ENCODE assay signal across 11 cellular contexts in the genomic region with DNA sequence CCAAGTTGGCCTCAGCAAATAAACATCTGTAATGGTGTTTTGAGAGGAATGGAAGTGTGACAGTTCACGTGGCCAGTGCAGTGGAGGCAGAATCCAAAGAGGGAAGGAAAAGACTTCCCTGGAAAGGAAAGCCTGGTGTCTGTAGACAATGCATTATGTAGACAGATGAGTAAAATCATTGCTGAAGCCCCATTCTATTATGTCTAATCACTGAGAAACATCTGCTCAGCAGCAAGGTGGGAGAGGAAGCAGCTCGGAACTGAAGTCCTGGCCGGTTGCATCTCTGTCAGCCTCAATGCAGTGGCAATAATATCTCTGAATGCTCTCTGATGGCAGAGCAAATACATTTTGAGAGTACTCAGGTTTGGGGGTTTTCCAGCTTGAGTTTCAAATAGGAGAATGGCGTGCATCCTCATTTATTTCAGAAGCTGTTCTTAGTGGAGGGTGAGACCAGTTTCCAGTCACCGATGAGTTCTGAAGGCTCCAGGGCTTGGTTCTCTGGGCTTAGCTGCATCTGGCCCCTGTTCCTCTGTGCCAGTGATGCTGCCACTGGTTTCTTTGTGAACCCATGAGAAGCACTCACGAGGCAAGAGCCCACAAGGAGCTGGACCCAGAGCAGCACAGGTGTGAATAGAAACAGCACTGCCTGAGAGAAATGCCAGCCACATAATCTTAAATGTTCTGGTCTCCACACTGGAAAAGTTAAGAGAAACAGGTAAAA.
A peak's percentile ranks its signal among the peaks of the same experiment; 100 is the strongest.
DNase-seq lines count a peak whose midpoint lies in the region; ATAC-seq and TF ChIP-seq lines count a peak whose summit lies in the region.
"Had no signal": no experiment of that assay in that cellular context is flagged by ENCODE, and none has a peak within 500 bp of the region (broad histone marks: within the 10 kb centered on the region; RNA-seq: fewer than 3 reads in every experiment).

No MANE protein-coding gene starts in this region.

- H3K4me3 Mint-ChIP-seq in activated CD8-positive, alpha-beta T cell treated with anti-CD3 and anti-CD28 coated beads, Interleukin-2, amount 10 ng/mL, durations not matched to agents 7 days and 5 days = no peak overlapping the region

- H3K9me3 Mint-ChIP-seq in activated CD8-positive, alpha-beta T cell treated with anti-CD3 and anti-CD28 coated beads, Interleukin-2, amount 10 ng/mL, durations not matched to agents 7 days and 5 days (ENCODE audit: insufficient read depth) = peaks cover 10% of the 10 kb centered on the region

- CTCF ChIA-PET in activated CD8-positive, alpha-beta T cell treated with anti-CD3 and anti-CD28 coated beads, Interleukin-2, amount 10 ng/mL, durations not matched to agents 7 days and 5 days (lab: Charles Lee) = interaction anchor here (0.9 to 6.1 kb wide), 5 partner anchors 9 to 126 kb away, joined by 3 to 47 read pairs (median 4); no protein-coding TSS in a partner anchor

- H3K4me1 Mint-ChIP-seq in activated CD8-positive, alpha-beta T cell treated with anti-CD3 and anti-CD28 coated beads, Interleukin-2, amount 10 ng/mL, durations not matched to agents 7 days and 5 days (ENCODE audit: low read depth) = peaks cover 29% of the 10 kb centered on the region

- no peaks in the 10 kb centered on the region for H3K27me3 Mint-ChIP-seq in activated CD8-positive, alpha-beta T cell treated with anti-CD3 and anti-CD28 coated beads, Interleukin-2, amount 10 ng/mL, durations not matched to agents 7 days and 5 days (ENCODE audit: low read depth)

- peak overlapping the region; percentile 89 for H3K27ac Mint-ChIP-seq in activated CD8-positive, alpha-beta T cell treated with anti-CD3 and anti-CD28 coated beads, Interleukin-2, amount 10 ng/mL, durations not matched to agents 7 days and 5 days

- H3K4me3 ChIP-seq in GM12864 (ENCODE audit: low read depth, low read length) = no peak overlapping the region

- peaks cover 60% of the 10 kb centered on the region for H3K36me3 Mint-ChIP-seq in activated CD8-positive, alpha-beta T cell treated with anti-CD3 and anti-CD28 coated beads, Interleukin-2, amount 10 ng/mL, durations not matched to agents 7 days and 5 days (ENCODE audit: low read depth)

- DNase-seq in GM12864 (ENCODE audit: low read depth) = peak; percentile 29
- no peak for DNase-seq in activated CD8-positive, alpha-beta T cell treated with anti-CD3 and anti-CD28 coated beads, Interleukin-2, amount 10 ng/mL, durations not matched to agents 7 days and 5 days
- DNase-seq in DMS 273 treated with DMSO at 0.1 percent for 48 hours (lab: John Stamatoyannopoulos, UW) = no peak
- no peak for DNase-seq in COLO829 (ENCODE audit: low spot score)
- no peak for DNase-seq in stimulated activated CD4-positive, alpha-beta T cell treated with anti-CD3 and anti-CD28 coated beads, Interleukin-1b, Interleukin-23, amount 100 ng/mL, for 48 hours
- DNase-seq in stimulated activated CD4-positive, alpha-beta T cell treated with anti-CD3 and anti-CD28 coated beads, Interleukin-4, amount 100 ng/mL, for 24 hours = no peak
- DNase-seq: activated CD8-positive, alpha-beta memory T cell treated with anti-CD3 and anti-CD28 coated beads, Interleukin-2, amount 50 U/mL, for 48 hours; GF-D8; NCI-H1436 had no signal

- ATAC-seq in GM19455 (IDR thresholded peaks at IDR 0.05; ENCODE audit: unreplicated experiment) (peak; percentile 39), HG03159 (IDR thresholded peaks at IDR 0.05; ENCODE audit: unreplicated experiment) (peak; percentile 30)
- no peak for ATAC-seq in activated CD8-positive, alpha-beta T cell treated with anti-CD3 and anti-CD28 coated beads, Interleukin-2, amount 10 ng/mL, durations not matched to agents 7 days and 5 days

- POLR2A ChIA-PET in activated CD8-positive, alpha-beta T cell treated with anti-CD3 and anti-CD28 coated beads, Interleukin-2, amount 10 ng/mL, durations not matched to agents 7 days and 5 days (lab: Charles Lee) = interaction anchor here (0.7 to 0.9 kb wide), 2 partner anchors 11 to 19 kb away, joined by 3 to 4 read pairs; no protein-coding TSS in a partner anchor

- no peak for TF ChIP-seq CTCF in GM12864 (IDR thresholded peaks at IDR 0.05; ENCODE audit: low read depth, low read length, missing control alignments)
